11 cellular contexts compared by ENCODE assay signal in genomic region chr20:62777528-62777830, GRCh38. TPM values are rescaled to one million over a fixed set of nuclear protein-coding genes. Genes with fewer than 3 reads are reported as not detected.
A peak's percentile ranks its signal among the peaks of the same experiment; 100 is the strongest.
DNase-seq lines count a peak whose midpoint lies in the region; ATAC-seq and TF ChIP-seq lines count a peak whose summit lies in the region.
"Had no signal": no experiment of that assay in that cellular context is flagged by ENCODE, and none has a peak within 500 bp of the region (broad histone marks: within the 10 kb centered on the region; RNA-seq: fewer than 3 reads in every experiment).

No MANE protein-coding gene starts in this region.

- H3K36me3 ChIP-seq in spleen (no peaks in the 10 kb centered on the region), gastroesophageal sphincter (no peaks in the 10 kb centered on the region), endodermal cell (ENCODE audit: control insufficient read depth, insufficient read depth, low read length) (no peaks in the 10 kb centered on the region)
- H3K36me3 ChIP-seq: pancreas, tibial nerve had no signal

- no peak for TF ChIP-seq CTCF in spleen (IDR thresholded peaks at IDR 0.05 in 8 of 11, conservative IDR thresholded peaks at IDR 0.05 in 3 of 11)
- TF ChIP-seq CTCF in gastroesophageal sphincter (IDR thresholded peaks at IDR 0.05), result no peak
- TF ChIP-seq CTCF in endodermal cell (conservative IDR thresholded peaks at IDR 0.05), result no peak

- H3K4me3 Mint-ChIP-seq in activated T-cell treated with anti-CD3 and anti-CD28 coated beads, Interleukin-2, amount 50 U/mL, for 24 hours, result no peak overlapping the region
- no peak overlapping the region for H3K4me3 Mint-ChIP-seq in activated naive CD8-positive, alpha-beta T cell treated with anti-CD3 and anti-CD28 coated beads, Interleukin-2, amount 50 U/mL, for 24 hours
- H3K4me3 Mint-ChIP-seq in endodermal cell, result no peak overlapping the region

- no peak for DNase-seq in activated T-cell treated with anti-CD3 and anti-CD28 coated beads, Interleukin-2, amount 50 U/mL, for 24 hours
- DNase-seq in activated T-cell treated with anti-CD3 and anti-CD28 coated beads, Interleukin-2, amount 50 U/mL, for 48 hours, result no peak
- DNase-seq in NCI-H524 treated with DMSO at 0.1 percent for 48 hours (lab: John Stamatoyannopoulos, UW) (peak; percentile 12), spleen (no peak), endodermal cell (no peak)
- no peak for DNase-seq in activated naive CD8-positive, alpha-beta T cell treated with anti-CD3 and anti-CD28 coated beads, Interleukin-2, amount 50 U/mL, for 24 hours
- DNase-seq: NCI-H1417 had no signal

- no peak for ATAC-seq in activated naive CD8-positive, alpha-beta T cell treated with anti-CD3 and anti-CD28 coated beads, Interleukin-2, amount 50 U/mL, for 24 hours
- ATAC-seq in gastroesophageal sphincter, result no peak
- ATAC-seq in GM21737 (IDR thresholded peaks at IDR 0.05; ENCODE audit: unreplicated experiment), result no peak

- no peaks in the 10 kb centered on the region for H3K27me3 ChIP-seq in spleen (replicated peaks in 1 of 7)
- H3K27me3 ChIP-seq in gastroesophageal sphincter, result peaks cover 37% of the 10 kb centered on the region
- no peaks in the 10 kb centered on the region for H3K27me3 ChIP-seq in endodermal cell (ENCODE audit: control insufficient read depth, insufficient read depth, low read length, poor library complexity, severe bottlenecking)
- H3K27me3 ChIP-seq: pancreas, tibial nerve had no signal

- H3K4me3 ChIP-seq in spleen (no peak overlapping the region), gastroesophageal sphincter (no peak overlapping the region), endodermal cell (ENCODE audit: low read length) (no peak overlapping the region)
- H3K4me3 ChIP-seq: pancreas, tibial nerve had no signal

- TF ChIP-seq EP300 in gastroesophageal sphincter (IDR thresholded peaks at IDR 0.05), result no peak

- H3K4me1 Mint-ChIP-seq in activated T-cell treated with anti-CD3 and anti-CD28 coated beads, Interleukin-2, amount 50 U/mL, for 24 hours (ENCODE audit: low read depth), result peaks cover 43% of the 10 kb centered on the region
- H3K4me1 Mint-ChIP-seq in activated naive CD8-positive, alpha-beta T cell treated with anti-CD3 and anti-CD28 coated beads, Interleukin-2, amount 50 U/mL, for 24 hours, result peaks cover 43% of the 10 kb centered on the region
- peaks cover 1% of the 10 kb centered on the region for H3K4me1 Mint-ChIP-seq in endodermal cell

- H3K36me3 Mint-ChIP-seq in activated T-cell treated with anti-CD3 and anti-CD28 coated beads, Interleukin-2, amount 50 U/mL, for 24 hours (ENCODE audit: low read depth), result no peaks in the 10 kb centered on the region
- no peaks in the 10 kb centered on the region for H3K36me3 Mint-ChIP-seq in activated naive CD8-positive, alpha-beta T cell treated with anti-CD3 and anti-CD28 coated beads, Interleukin-2, amount 50 U/mL, for 24 hours (ENCODE audit: low read depth)
- H3K36me3 Mint-ChIP-seq in endodermal cell (ENCODE audit: low read depth), result no peaks in the 10 kb centered on the region

- H3K27ac ChIP-seq in spleen, result peak overlapping the region in 6 of 8 donors; percentile 48 to 94 (median 86)
- H3K27ac ChIP-seq in gastroesophageal sphincter, result no peak overlapping the region
- H3K27ac ChIP-seq in endodermal cell (ENCODE audit: low read depth, low read length), result no peak overlapping the region
- H3K27ac ChIP-seq: pancreas, tibial nerve had no signal

- no peaks in the 10 kb centered on the region for H3K9me3 ChIP-seq in spleen
- no peaks in the 10 kb centered on the region for H3K9me3 ChIP-seq in gastroesophageal sphincter
- no peaks in the 10 kb centered on the region for H3K9me3 ChIP-seq in endodermal cell (ENCODE audit: control insufficient read depth, low read length)
- H3K9me3 ChIP-seq: pancreas, tibial nerve had no signal

- WGBS in spleen, 5 donors, result 86 to 100% (median 90%) methylated on average over 2 to 8 of the region's 8 CpGs
- WGBS in gastroesophageal sphincter (ENCODE audit: low coverage in 1 of 2), 2 donors, result no CpG with 5 or more reads among the region's 8 CpGs
- WGBS in endodermal cell (ENCODE audit: insufficient coverage in 1 of 2, insufficient read length in 1 of 2), 2 experiments, result 87 to 90% methylated on average over 3 to 8 of the region's 8 CpGs

- H3K27ac Mint-ChIP-seq in activated T-cell treated with anti-CD3 and anti-CD28 coated beads, Interleukin-2, amount 50 U/mL, for 24 hours, result peak overlapping the region; percentile 95
- H3K27ac Mint-ChIP-seq in activated naive CD8-positive, alpha-beta T cell treated with anti-CD3 and anti-CD28 coated beads, Interleukin-2, amount 50 U/mL, for 24 hours, result peak overlapping the region; percentile 96
- no peak overlapping the region for H3K27ac Mint-ChIP-seq in endodermal cell

- TF ChIP-seq POLR2A in spleen (IDR thresholded peaks at IDR 0.05) (no peak), gastroesophageal sphincter (IDR thresholded peaks at IDR 0.05) (no peak)

- intact Hi-C loops in spleen (cut with DNase I; ENCODE audit: low total_unique reads), result no loop called here

- H3K4me1 ChIP-seq in spleen, result peaks cover 8 to 52% (median 35%) of the 10 kb centered on the region in 6 donors
- H3K4me1 ChIP-seq in gastroesophageal sphincter, result peaks cover 0 to 18% (median 0%) of the 10 kb centered on the region in 3 donors
- no peaks in the 10 kb centered on the region for H3K4me1 ChIP-seq in endodermal cell (ENCODE audit: control insufficient read depth, insufficient read depth, low read length)
- H3K4me1 ChIP-seq: pancreas had no signal

- no peaks in the 10 kb centered on the region for H3K9me3 Mint-ChIP-seq in activated T-cell treated with anti-CD3 and anti-CD28 coated beads, Interleukin-2, amount 50 U/mL, for 24 hours
- no peaks in the 10 kb centered on the region for H3K9me3 Mint-ChIP-seq in activated naive CD8-positive, alpha-beta T cell treated with anti-CD3 and anti-CD28 coated beads, Interleukin-2, amount 50 U/mL, for 24 hours
- H3K9me3 Mint-ChIP-seq in endodermal cell, result peaks cover 2% of the 10 kb centered on the region

- H3K9ac ChIP-seq in endodermal cell (ENCODE audit: extremely low read depth, low read length, poor library complexity, severe bottlenecking), result no peak overlapping the region

- H3K27me3 Mint-ChIP-seq in activated T-cell treated with anti-CD3 and anti-CD28 coated beads, Interleukin-2, amount 50 U/mL, for 24 hours, result no peaks in the 10 kb centered on the region
- no peaks in the 10 kb centered on the region for H3K27me3 Mint-ChIP-seq in activated naive CD8-positive, alpha-beta T cell treated with anti-CD3 and anti-CD28 coated beads, Interleukin-2, amount 50 U/mL, for 24 hours
- no peaks in the 10 kb centered on the region for H3K27me3 Mint-ChIP-seq in endodermal cell (ENCODE audit: insufficient read depth)

RNA-seq across cellular contexts. Expression of gene MRGBP, which starts 18.8 kb away (rescaled TPM):
- total RNA-seq in spleen (10 to 100 TPM in 4 of 7 donors, 1 to 10 TPM in 3; 8.5 to 15.7 (median 12.0) TPM), gastroesophageal sphincter (10 to 100 TPM in 3 of 4 donors, 1 to 10 TPM in 1; 9.3 to 15.6 (median 14.5) TPM), endodermal cell (10 to 100 TPM; 14.3 to 18.7 TPM)
- polyA plus RNA-seq in spleen, result 10 to 100 TPM; 10.6 to 13.1 (median 12.6) TPM
- 18.3 TPM for polyA plus RNA-seq in endodermal cell (2013, experiment 1 of 2)
- 18.5 TPM for polyA plus RNA-seq in endodermal cell (2013, experiment 2 of 2)

RNA-seq across cellular contexts. Expression of gene OGFR, which starts 27.2 kb away (rescaled TPM):
- total RNA-seq in spleen (10 to 100 TPM; 69.8 to 91.0 (median 78.2) TPM), gastroesophageal sphincter (10 to 100 TPM; 55.1 to 61.0 (median 58.9) TPM), endodermal cell (10 to 100 TPM; 28.1 to 28.5 TPM)
- 100 to 1,000 TPM in 1 of 3 donors, 10 to 100 TPM in 2; 46.0 to 127 (median 66.9) TPM for polyA plus RNA-seq in spleen
- polyA plus RNA-seq in endodermal cell (2013, experiment 1 of 2), result 23.9 TPM
- 19.5 TPM for polyA plus RNA-seq in endodermal cell (2013, experiment 2 of 2)

RNA-seq across cellular contexts. Expression of gene COL9A3, which starts 39.4 kb away (rescaled TPM):
- total RNA-seq in spleen (10 to 100 TPM in 3 of 7 donors, 1 to 10 TPM in 4; 1.2 to 16.7 (median 6.8) TPM), gastroesophageal sphincter (10 to 100 TPM in 2 of 4 donors, 1 to 10 TPM in 2; 8.8 to 29.9 (median 14.3) TPM), endodermal cell (100 to 1,000 TPM in 1 of 2 donors, 10 to 100 TPM in 1; 48.9 to 133 TPM)
- 10 to 100 TPM; 10.9 to 14.7 (median 13.1) TPM for polyA plus RNA-seq in spleen
- polyA plus RNA-seq in endodermal cell (2013, experiment 1 of 2), result 71.6 TPM
- polyA plus RNA-seq in endodermal cell (2013, experiment 2 of 2), result 66.6 TPM

Comparison
In these comparisons a context has a peak if more than half of its experiments do, and no peak if none do; other contexts are left out.
1. H3K27ac ChIP-seq: peak in spleen (6 of 8); none in gastroesophageal sphincter (0 of 4) and endodermal cell (single experiment).